ENCODE assay signal across 1 cellular context in the genomic region with DNA sequence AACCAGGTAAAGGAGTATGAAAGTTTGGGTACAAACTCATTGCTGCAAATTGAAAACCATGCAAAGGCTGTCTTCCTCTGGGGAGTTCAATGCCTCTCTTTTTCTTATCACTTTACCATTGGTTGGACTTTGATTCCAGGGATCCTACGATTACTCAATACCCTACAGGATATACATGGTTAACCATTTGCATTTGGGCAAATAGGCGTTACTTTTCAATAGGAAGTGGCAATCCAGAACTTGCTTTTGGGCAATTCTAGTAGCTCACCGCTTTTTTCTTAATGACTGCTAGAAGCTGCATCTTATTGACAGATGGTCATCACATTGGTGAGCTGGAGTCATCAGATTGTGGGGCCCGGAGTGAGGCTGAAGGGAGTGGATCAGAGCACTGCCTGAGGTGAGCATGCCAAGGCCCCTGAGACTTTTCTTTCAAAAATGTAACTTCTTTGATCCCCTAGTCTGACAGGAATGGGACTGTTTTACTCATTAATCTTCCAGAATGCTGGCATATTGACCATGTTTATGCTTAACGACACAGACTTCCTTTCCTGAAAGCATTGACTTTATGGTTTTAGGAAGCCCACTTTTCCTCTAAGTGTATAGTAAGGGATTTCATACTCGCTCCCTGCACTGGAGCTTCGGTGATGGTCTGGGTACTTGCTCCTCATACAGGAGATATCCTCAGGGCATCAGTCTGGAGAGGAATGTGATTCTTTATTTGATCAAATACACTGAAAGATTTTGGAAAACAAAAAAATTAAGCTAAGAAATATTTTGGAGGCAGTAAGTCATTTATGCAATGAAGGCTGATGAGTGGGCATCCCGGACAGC.
TF ChIP-seq lines count a peak whose summit lies in the region.

Gene CCR6, plus strand, starts transcription at position 270 of the 831 bp plus-strand sequence. CDS start 13,039 bp downstream, outside the sequence.

TF ChIP-seq in H1, 55 proteins besides CTCF, POLR2A, EP300 and RAD21:
- TF ChIP-seq SIRT6 (IDR thresholded peaks at IDR 0.05; ENCODE audit: low read length) (no peak), RBBP5 (IDR thresholded peaks at IDR 0.05; ENCODE audit: borderline replicate concordance, low read depth, low read length) (no peak), GTF2F1 (IDR thresholded peaks at IDR 0.05; ENCODE audit: borderline replicate concordance, low read depth, low read length) (no peak), CBX8 (IDR thresholded peaks at IDR 0.05; ENCODE audit: borderline replicate concordance, low read depth, low read length) (no peak), RXRA (IDR thresholded peaks at IDR 0.05; ENCODE audit: insufficient read depth, low read depth, low read length) (no peak), TBP (IDR thresholded peaks at IDR 0.05; ENCODE audit: low read depth, low read length) (no peak), TAF1 (IDR thresholded peaks at IDR 0.05; ENCODE audit: low read depth, low read length) (no peak), BRCA1 (IDR thresholded peaks at IDR 0.05; ENCODE audit: low read depth, low read length) (no peak), GABPA (IDR thresholded peaks at IDR 0.05; ENCODE audit: borderline replicate concordance, insufficient read depth, low read length) (no peak), MAX (IDR thresholded peaks at IDR 0.05) (no peak), KDM5A (IDR thresholded peaks at IDR 0.05; ENCODE audit: low read length) (no peak)
TF ChIP-seq in H1: peak in this region for 0.
